8 cellular contexts compared by ENCODE assay signal in the genomic region with DNA sequence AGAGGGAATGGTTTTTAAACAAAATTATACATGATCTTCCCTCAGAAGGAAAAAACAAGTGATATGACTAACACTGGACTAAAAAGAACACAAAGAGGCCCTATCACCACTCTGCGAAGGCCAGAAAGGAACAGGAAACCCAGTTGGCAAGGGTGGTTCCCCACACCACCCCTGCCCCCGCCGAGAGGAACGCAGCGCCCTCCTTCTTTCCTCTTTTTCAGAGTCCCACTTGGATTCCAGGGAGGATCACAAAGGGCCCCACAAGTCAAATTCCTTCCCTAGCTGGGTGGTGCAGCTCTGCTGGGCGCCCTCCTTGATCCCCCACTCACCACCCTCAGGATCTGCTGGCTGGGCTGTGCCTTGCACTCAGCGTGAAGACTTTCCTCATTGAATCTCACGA. TPM values are rescaled to one million over a fixed set of nuclear protein-coding genes. Genes with fewer than 3 reads are reported as not detected.
DNase-seq lines count a peak whose midpoint lies in the region; ATAC-seq and TF ChIP-seq lines count a peak whose summit lies in the region.

No MANE protein-coding gene starts in this region.

- H3K4me2 ChIP-seq in MM.1S (ENCODE audit: low read depth, low read length): no peak overlapping the region

- H3K79me2 ChIP-seq in MM.1S (ENCODE audit: low read length): no peaks in the 10 kb centered on the region

- no peaks in the 10 kb centered on the region for H3F3A ChIP-seq in MM.1S (ENCODE audit: insufficient read depth, low read length)

- DNase-seq in HT1080 (ENCODE audit: low read depth) (peak; percentile 28), pulmonary artery endothelial cell (ENCODE audit: low read depth, low spot score) (peak; percentile 37), NCI-H128 (lab: John Stamatoyannopoulos, UW; ENCODE audit: unreplicated experiment) (no peak), mesenteric fat pad (ENCODE audit: low spot score) (no peak), MM.1S (no peak)
- no peak for DNase-seq in stimulated activated CD4-positive, alpha-beta T cell treated with anti-CD3 and anti-CD28 coated beads, Interleukin-2, amount 100 ng/mL, for 48 hours

- H3K4me3 Mint-ChIP-seq in dendritic cell treated with granulocyte-macrophage colony-stimulating factor and Interleukin-4, amounts not matched to agents 40 ng/mL and 50 ng/mL, for 4 days: no peak overlapping the region

- H3K27me3 ChIP-seq in MM.1S (replicated peaks; ENCODE audit: insufficient read depth, low read length): no peaks in the 10 kb centered on the region

- no peak for TF ChIP-seq CTCF in MM.1S (IDR thresholded peaks at IDR 0.05; ENCODE audit: low read length)

- peak; percentile 42 for TF ChIP-seq POLR2A in GM18505 (IDR thresholded peaks at IDR 0.05; ENCODE audit: borderline replicate concordance, extremely low read depth, insufficient read depth, insufficient read length)

- H3K4me1 Mint-ChIP-seq in dendritic cell treated with granulocyte-macrophage colony-stimulating factor and Interleukin-4, amounts not matched to agents 40 ng/mL and 50 ng/mL, for 4 days (ENCODE audit: low read depth): peaks cover 79% of the 10 kb centered on the region

- H3K9me3 ChIP-seq in MM.1S (replicated peaks; ENCODE audit: insufficient read depth, low read length): no peaks in the 10 kb centered on the region

- H3K9me2 ChIP-seq in MM.1S (replicated peaks; ENCODE audit: insufficient read depth, low read length): no peaks in the 10 kb centered on the region

- H3K9me3 Mint-ChIP-seq in dendritic cell treated with granulocyte-macrophage colony-stimulating factor and Interleukin-4, amounts not matched to agents 40 ng/mL and 50 ng/mL, for 4 days: no peaks in the 10 kb centered on the region

- peaks cover 3% of the 10 kb centered on the region for H3K27me3 Mint-ChIP-seq in dendritic cell treated with granulocyte-macrophage colony-stimulating factor and Interleukin-4, amounts not matched to agents 40 ng/mL and 50 ng/mL, for 4 days

- no peaks in the 10 kb centered on the region for H3K36me3 ChIP-seq in MM.1S (replicated peaks; ENCODE audit: insufficient read depth, low read length)

- ATAC-seq in GM18505 (IDR thresholded peaks at IDR 0.05; ENCODE audit: unreplicated experiment): no peak

- no peak overlapping the region for H3K9ac ChIP-seq in MM.1S (ENCODE audit: low read length)

- no peaks in the 10 kb centered on the region for H4K20me1 ChIP-seq in MM.1S (ENCODE audit: insufficient read depth, low read length)

- H2AFZ ChIP-seq in MM.1S (ENCODE audit: low read length): no peak overlapping the region

- H3K27ac Mint-ChIP-seq in dendritic cell treated with granulocyte-macrophage colony-stimulating factor and Interleukin-4, amounts not matched to agents 40 ng/mL and 50 ng/mL, for 4 days: peak overlapping the region; percentile 89

- no peak overlapping the region for H3K27ac ChIP-seq in MM.1S (ENCODE audit: low read length)

- no peaks in the 10 kb centered on the region for H3K36me3 Mint-ChIP-seq in dendritic cell treated with granulocyte-macrophage colony-stimulating factor and Interleukin-4, amounts not matched to agents 40 ng/mL and 50 ng/mL, for 4 days (ENCODE audit: low read depth)

- 0 out of 2 replicates have a peak, but pooled peaks cover 3% of the 10 kb centered on the region for H3K4me1 ChIP-seq in MM.1S (ENCODE audit: low read length)

- H3K4me3 ChIP-seq in MM.1S (ENCODE audit: low read length): no peak overlapping the region

- intact Hi-C loops in dendritic cell treated with granulocyte-macrophage colony-stimulating factor and Interleukin-4, amounts not matched to agents 40 ng/mL and 50 ng/mL, for 4 days (cut with micrococcal nuclease): loop anchor here (5.0 kb wide), 1 partner anchor 35 kb away; the partner anchor contains the start of gene POPDC2

RNA-seq across cellular contexts. Expression of gene PLA1A, which starts 29.8 kb away (rescaled TPM):
- not detected in 2 replicates for total RNA-seq in HT1080 (2014; rRNA removed; shearing (Covaris generic))
- polyA plus RNA-seq in HT1080 (2015; cell fraction: cytosol; rRNA removed): 0.08 TPM in 1 of 2 replicates, not detected in the other
- polyA plus RNA-seq in HT1080 (2015; cell fraction: nucleus; rRNA removed): 0.17 TPM in 1 of 2 replicates, not detected in the other
- total RNA-seq in pulmonary artery endothelial cell (0.28 and 0.92 TPM in 2 replicates), mesenteric fat pad (3.4 TPM)

RNA-seq across cellular contexts. Expression of gene POPDC2, which starts 32.9 kb away (rescaled TPM):
- 0.37 and 0.39 TPM in 2 replicates for total RNA-seq in HT1080 (2014; rRNA removed; shearing (Covaris generic))
- 0.07 and 0.25 TPM in 2 replicates for polyA plus RNA-seq in HT1080 (2015; cell fraction: cytosol; rRNA removed)
- polyA plus RNA-seq in HT1080 (2015; cell fraction: nucleus; rRNA removed): 0.26 and 0.90 TPM in 2 replicates
- total RNA-seq in pulmonary artery endothelial cell (0.07 and 0.11 TPM in 2 replicates), mesenteric fat pad (1.5 TPM)

RNA-seq across cellular contexts. Expression of gene ADPRH, which starts 48.2 kb away (rescaled TPM):
- not detected in 2 replicates for total RNA-seq in HT1080 (2014; rRNA removed; shearing (Covaris generic))
- polyA plus RNA-seq in HT1080 (2015; cell fraction: cytosol; rRNA removed): not detected in 2 replicates
- polyA plus RNA-seq in HT1080 (2015; cell fraction: nucleus; rRNA removed): 0.07 TPM in 1 of 2 replicates, not detected in the other
- total RNA-seq in pulmonary artery endothelial cell (6.3 and 8.3 TPM in 2 replicates), mesenteric fat pad (16.1 TPM)

RNA-seq across cellular contexts. Expression of gene COX17, which starts 49.7 kb away (rescaled TPM):
- total RNA-seq in HT1080 (2014; rRNA removed; shearing (Covaris generic)): 109 and 121 TPM in 2 replicates
- polyA plus RNA-seq in HT1080 (2015; cell fraction: cytosol; rRNA removed): 78.8 and 87.1 TPM in 2 replicates
- 26.5 and 27.4 TPM in 2 replicates for polyA plus RNA-seq in HT1080 (2015; cell fraction: nucleus; rRNA removed)
- total RNA-seq in pulmonary artery endothelial cell (24.1 and 39.3 TPM in 2 replicates), mesenteric fat pad (48.4 TPM)

Comparison
In these comparisons a context has a peak if more than half of its experiments do, and no peak if none do; other contexts are left out.
1. DNase-seq: peak in HT1080 (single experiment) and pulmonary artery endothelial cell (single experiment); none in NCI-H128 (single experiment), mesenteric fat pad (single experiment), MM.1S (single experiment) and stimulated activated CD4-positive, alpha-beta T cell treated with anti-CD3 and anti-CD28 coated beads, Interleukin-2, amount 100 ng/mL, for 48 hours (0 of 2).